ENCODE assay signal across 9 cellular contexts in the genomic region with DNA sequence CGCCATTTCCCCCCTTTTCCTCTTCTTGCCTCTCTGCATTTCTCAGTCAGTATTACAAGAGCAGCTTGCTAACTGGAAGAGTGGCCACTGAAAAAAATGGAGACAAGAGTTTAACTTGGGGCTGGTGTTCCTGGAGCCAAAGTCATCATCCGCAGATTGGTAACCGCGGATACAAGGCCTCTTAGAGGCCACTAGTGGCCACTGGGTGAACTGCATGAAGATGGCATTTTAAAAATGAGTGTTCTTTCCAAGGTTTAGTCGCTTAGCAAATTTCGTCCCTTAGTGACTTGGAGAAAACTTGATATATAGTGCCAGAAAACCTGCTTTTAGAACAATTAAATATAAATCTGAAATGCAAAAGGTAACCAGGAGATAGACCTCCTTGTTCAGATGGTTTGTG. TPM values are rescaled to one million over a fixed set of nuclear protein-coding genes. Genes with fewer than 3 reads are reported as not detected.
DNase-seq lines count a peak whose midpoint lies in the region; ATAC-seq and TF ChIP-seq lines count a peak whose summit lies in the region.
"Had no signal": no experiment of that assay in that cellular context is flagged by ENCODE, and none has a peak within 500 bp of the region (broad histone marks: within the 10 kb centered on the region; RNA-seq: fewer than 3 reads in every experiment).

No MANE protein-coding gene starts in this region.

- peaks cover 59% of the 10 kb centered on the region for H3K27me3 Mint-ChIP-seq in T-helper 17 cell

- ATAC-seq in T-helper 17 cell: no peak

- H4K20me1 ChIP-seq in hepatocyte (ENCODE audit: insufficient read depth, poor library complexity, severe bottlenecking): no peaks in the 10 kb centered on the region

- no peak overlapping the region for H3K4me3 ChIP-seq in hepatocyte

- H3K4me3 Mint-ChIP-seq in T-helper 17 cell: no peak overlapping the region

- WGBS in hepatocyte (ENCODE audit: low lambda C conversion rate, missing lambda C conversion rate): 24% methylated on average over 6 of the region's 6 CpGs

- in situ Hi-C loops in ACHN (cut with HindIII; ENCODE audit: low pct_ligation_motif_present, low pct_unique_long_range_greater_than_20kb, low sequenced_read_pairs): no loop called here

- peaks cover 4% of the 10 kb centered on the region for H3K4me1 Mint-ChIP-seq in T-helper 17 cell

- peaks cover 4% of the 10 kb centered on the region for H3K36me3 Mint-ChIP-seq in T-helper 17 cell (ENCODE audit: low read depth)

- H3K27ac Mint-ChIP-seq in T-helper 17 cell: no peak overlapping the region

- no peaks in the 10 kb centered on the region for H3K4me1 ChIP-seq in hepatocyte (ENCODE audit: insufficient read depth)

- no peak overlapping the region for H2AFZ ChIP-seq in hepatocyte

- H3K27me3 ChIP-seq in hepatocyte: peaks cover 43% of the 10 kb centered on the region

- H3K4me2 ChIP-seq in hepatocyte: no peak overlapping the region

- no peak overlapping the region for H3K27ac ChIP-seq in hepatocyte
- H3K27ac ChIP-seq: epithelial cell of prostate had no signal

- H3K36me3 ChIP-seq in hepatocyte (replicated peaks; ENCODE audit: insufficient read depth, low read depth): no peaks in the 10 kb centered on the region

- no peaks in the 10 kb centered on the region for H3K9me2 ChIP-seq in hepatocyte (replicated peaks; ENCODE audit: insufficient read depth)

- DNase-seq in ACHN (peak; percentile 37), GM04503 (ENCODE audit: low read depth) (peak; percentile 6), NCI-H1694 treated with DMSO at 0.1 percent for 48 hours (lab: John Stamatoyannopoulos, UW) (peak; percentile 49), hepatocyte (ENCODE audit: low spot score) (peak; percentile 63), HCEC 1CT (no peak), T-helper 17 cell (no peak)
- DNase-seq in activated naive CD4-positive, alpha-beta T cell treated with anti-CD3 and anti-CD28 coated beads, Interleukin-2, amount 50 U/mL, for 16 hours: peak; percentile 22
- peak; percentile 5 for DNase-seq in stimulated activated CD4-positive, alpha-beta T cell treated with anti-CD3 and anti-CD28 coated beads, Interleukin-12 subunit alpha, Interleukin-12 subunit beta, amount 100 ng/mL, for 4 hours

- TF ChIP-seq CTCF in hepatocyte (IDR thresholded peaks at IDR 0.05; ENCODE audit: poor library complexity): peak; percentile 73

- H3K9me3 ChIP-seq in hepatocyte (ENCODE audit: low read depth) (no peaks in the 10 kb centered on the region), T-helper 17 cell (ENCODE audit: control insufficient read depth, low read length, poor library complexity, severe bottlenecking) (no peaks in the 10 kb centered on the region)

- H3K79me2 ChIP-seq in hepatocyte: no peaks in the 10 kb centered on the region

RNA-seq across cellular contexts. Expression of a gene that starts 4.8 kb away (rescaled TPM):
- total RNA-seq in hepatocyte (4.1 and 8.5 TPM in 2 replicates), T-helper 17 cell (100 to 1,000 TPM in 1 of 2 donors, 1 to 10 TPM in 1; 8.5 to 305 TPM)
- polyA plus RNA-seq in hepatocyte: 1.4 and 3.7 TPM in 2 replicates

Comparison
In these comparisons a context has a peak if more than half of its experiments do, and no peak if none do; other contexts are left out.
1. DNase-seq: peak in ACHN (single experiment), GM04503 (single experiment), NCI-H1694 treated with DMSO at 0.1 percent for 48 hours (single experiment), activated naive CD4-positive, alpha-beta T cell treated with anti-CD3 and anti-CD28 coated beads, Interleukin-2, amount 50 U/mL, for 16 hours (single experiment), hepatocyte (single experiment) and stimulated activated CD4-positive, alpha-beta T cell treated with anti-CD3 and anti-CD28 coated beads, Interleukin-12 subunit alpha, Interleukin-12 subunit beta, amount 100 ng/mL, for 4 hours (single experiment); none in HCEC 1CT (single experiment) and T-helper 17 cell (0 of 3).